Comparison of ENCODE assay signal across 5 cellular contexts in genomic region chr15:44987711-44988110, GRCh38. TPM values are rescaled to one million over a fixed set of nuclear protein-coding genes. Genes with fewer than 3 reads are reported as not detected.
"Had no signal": no experiment of that assay in that cellular context is flagged by ENCODE, and none has a peak within 500 bp of the region (broad histone marks: within the 10 kb centered on the region; RNA-seq: fewer than 3 reads in every experiment).

No MANE protein-coding gene starts in this region.

RNA-seq across cellular contexts. Expression of gene TERB2, which starts 31.2 kb away (rescaled TPM):
- total RNA-seq: activated CD8-positive, alpha-beta T cell treated with anti-CD3 and anti-CD28 coated beads, Interleukin-2, amount 10 ng/mL, durations not matched to agents 7 days and 5 days; activated T-helper 2 cell treated with anti-CD3 and anti-CD28 coated beads, Interferon-gamma antibody, Interleukin-2, Interleukin-4, amounts not matched to agents 10 μg/mL and 5 μg/mL and 100 μg/mL, durations not matched to agents 14 hours and 24 hours and 36 hours; bronchial epithelial cell; MCF 10A; Right ventricle myocardium superior had no signal
